Comparison of ENCODE assay signal across 15 cellular contexts in the genomic region with DNA sequence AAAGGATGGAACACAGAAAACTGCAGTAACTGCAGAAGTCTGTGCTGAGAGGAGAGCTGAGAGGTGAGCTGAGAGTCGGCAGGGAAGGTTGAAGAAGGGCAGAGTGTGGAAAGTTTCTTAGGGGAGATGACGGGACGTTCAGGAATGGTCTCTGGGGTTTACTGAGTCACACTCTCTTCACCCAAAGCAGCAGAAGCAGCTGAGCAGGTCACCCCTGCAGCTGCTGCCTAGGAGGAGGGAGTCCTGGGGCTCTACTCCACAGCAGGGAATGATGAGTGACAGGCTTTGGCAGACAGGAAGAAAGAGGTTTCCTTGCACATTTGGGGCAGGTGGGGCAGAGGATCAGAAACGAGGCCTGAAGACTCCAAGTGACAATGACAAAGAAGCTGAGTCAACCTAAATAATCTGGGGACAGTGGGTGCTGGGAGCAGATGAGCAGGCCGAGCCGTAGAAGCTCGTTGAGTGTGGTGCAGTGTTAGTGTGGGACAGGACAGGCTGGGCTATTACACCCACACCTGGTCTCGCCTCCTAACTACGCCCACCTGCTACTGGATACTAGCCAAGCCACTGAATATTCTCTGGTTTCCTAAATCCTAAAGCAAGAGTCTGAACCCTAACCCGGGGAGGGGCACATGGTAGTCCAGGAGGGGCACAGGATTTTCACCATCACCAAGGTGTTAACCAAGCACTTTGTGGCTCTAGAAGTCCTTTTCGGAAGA. TPM values are rescaled to one million over a fixed set of nuclear protein-coding genes. Genes with fewer than 3 reads are reported as not detected.
A peak's percentile ranks its signal among the peaks of the same experiment; 100 is the strongest.
DNase-seq lines count a peak whose midpoint lies in the region; FAIRE-seq and TF ChIP-seq lines count a peak whose summit lies in the region.
"Had no signal": no experiment of that assay in that cellular context is flagged by ENCODE, and none has a peak within 500 bp of the region (broad histone marks: within the 10 kb centered on the region; RNA-seq: fewer than 3 reads in every experiment).

No MANE protein-coding gene starts in this region.

- H3K4me3 ChIP-seq in bronchial epithelial cell (ENCODE audit: low read depth, low read length), result no peak overlapping the region
- no peak overlapping the region for H3K4me3 ChIP-seq in OCI-LY7 (ENCODE audit: low read depth, low read length, poor library complexity, severe bottlenecking)
- H3K4me3 ChIP-seq in Peyer's patch, result no peak overlapping the region
- H3K4me3 ChIP-seq: dorsolateral prefrontal cortex, gastrocnemius medialis, PC-9, right lobe of liver had no signal

- intact Hi-C loops in OCI-LY7 (cut with micrococcal nuclease; ENCODE audit: unreplicated experiment), result no loop called here

- no peak overlapping the region for H3K4me2 ChIP-seq in OCI-LY7 (ENCODE audit: low read length)
- H3K4me2 ChIP-seq: PC-9 had no signal

- no peak overlapping the region for H2AFZ ChIP-seq in OCI-LY7 (ENCODE audit: low read length)
- H2AFZ ChIP-seq: PC-9 had no signal

- TF ChIP-seq CTCF in C4-2B (conservative IDR thresholded peaks at IDR 0.05) (no peak), bronchial epithelial cell (IDR thresholded peaks at IDR 0.05; ENCODE audit: insufficient read depth, low read length, severe bottlenecking) (no peak), OCI-LY7 (conservative IDR thresholded peaks at IDR 0.05; ENCODE audit: low read length) (no peak), Peyer's patch (IDR thresholded peaks at IDR 0.05) (no peak)

- H4K20me1 ChIP-seq in OCI-LY7 (ENCODE audit: insufficient read depth, low read length), result no peaks in the 10 kb centered on the region

- H3K9me2 ChIP-seq in OCI-LY7 (ENCODE audit: insufficient read depth, low read length), result no peaks in the 10 kb centered on the region

- H3K27me3 ChIP-seq in bronchial epithelial cell (ENCODE audit: control insufficient read depth, insufficient read depth, low read length) (no peaks in the 10 kb centered on the region), Peyer's patch (no peaks in the 10 kb centered on the region)
- H3K27me3 ChIP-seq: dorsolateral prefrontal cortex, gastrocnemius medialis, right lobe of liver had no signal

- CTCF ChIA-PET in OCI-LY7 (lab: Charles Lee; ENCODE audit: unreplicated experiment), result interaction anchor here (0.7 kb wide), 1 partner anchor 39 kb away, joined by 3 read pairs; no protein-coding TSS in a partner anchor

- peak overlapping the region; percentile 55 for H3K27ac ChIP-seq in C4-2B
- no peak overlapping the region for H3K27ac ChIP-seq in OCI-LY7 (ENCODE audit: low read depth, low read length, poor library complexity, severe bottlenecking)
- H3K27ac ChIP-seq in Peyer's patch, result no peak overlapping the region
- H3K27ac ChIP-seq: dorsolateral prefrontal cortex, gastrocnemius medialis, PC-9, right lobe of liver had no signal

- DNase-seq in HT1080 (ENCODE audit: low read depth) (peak; percentile 87), bronchial epithelial cell (ENCODE audit: low read depth) (peak; percentile 46), non-pigmented ciliary epithelial cell (ENCODE audit: low read depth) (peak; percentile 63), OCI-LY7 (ENCODE audit: low spot score) (no peak), activated T-cell treated with anti-CD3 and anti-CD28 coated beads for 4 hours (no peak), Peyer's patch (no peak)
- DNase-seq: Caco-2, dorsolateral prefrontal cortex, gastrocnemius medialis, kidney glomerular epithelial cell, right lobe of liver, substantia nigra, T-helper 17 cell had no signal

- no peaks in the 10 kb centered on the region for H3K79me2 ChIP-seq in OCI-LY7 (ENCODE audit: insufficient read depth, low read depth, low read length)

- TF ChIP-seq POLR2A in Peyer's patch (IDR thresholded peaks at IDR 0.05), result no peak

- H3K4me1 ChIP-seq in OCI-LY7 (ENCODE audit: insufficient read depth, low read length, poor library complexity, severe bottlenecking), result no peaks in the 10 kb centered on the region
- H3K4me1 ChIP-seq in Peyer's patch, result no peaks in the 10 kb centered on the region
- H3K4me1 ChIP-seq: Caco-2, right lobe of liver had no signal

- no peaks in the 10 kb centered on the region for H3K9me3 ChIP-seq in OCI-LY7 (ENCODE audit: low read length)
- no peaks in the 10 kb centered on the region for H3K9me3 ChIP-seq in Peyer's patch
- H3K9me3 ChIP-seq: Caco-2, gastrocnemius medialis, right lobe of liver had no signal

- POLR2A ChIA-PET in OCI-LY7 (lab: Charles Lee), result no interaction called here

- no peak for FAIRE-seq in bronchial epithelial cell (lab: Jason Lieb, UNC)

- no TSS peak for BruUV-seq in OCI-LY7 (replicated peaks; lab: Mats Ljungman, UMichigan)

- H3K36me3 ChIP-seq in bronchial epithelial cell (ENCODE audit: control insufficient read depth, insufficient read depth, low read length), result no peaks in the 10 kb centered on the region
- H3K36me3 ChIP-seq in OCI-LY7 (ENCODE audit: insufficient read depth, low read length), result no peaks in the 10 kb centered on the region
- peaks cover 0 to 25% (median 0%) of the 10 kb centered on the region in 3 donors for H3K36me3 ChIP-seq in Peyer's patch
- H3K36me3 ChIP-seq: right lobe of liver had no signal

RNA-seq across cellular contexts. Expression of a gene that starts 24.9 kb away (rescaled TPM):
- total RNA-seq in HT1080 (2014; rRNA removed; shearing (Covaris generic)), result 4.0 and 5.7 TPM in 2 replicates
- polyA plus RNA-seq in HT1080 (2015; cell fraction: cytosol; rRNA removed), result 10.3 and 12.3 TPM in 2 replicates
- polyA plus RNA-seq in HT1080 (2015; cell fraction: nucleus; rRNA removed), result 9.4 and 12.1 TPM in 2 replicates
- total RNA-seq in bronchial epithelial cell (1.3 and 4.2 TPM in 2 replicates), OCI-LY7 (2022) (not detected in 2 replicates), Peyer's patch (100 to 1,000 TPM in 1 of 4 donors, 10 to 100 TPM in 3; 23.1 to 136 (median 97.8) TPM)
- not detected in 2 replicates for total RNA-seq in OCI-LY7 (2014; rRNA removed; shearing (Covaris generic))

Comparison
In these comparisons a context has a peak if more than half of its experiments do, and no peak if none do; other contexts are left out.
1. DNase-seq: peak in HT1080 (single experiment), bronchial epithelial cell (single experiment) and non-pigmented ciliary epithelial cell (single experiment); none in OCI-LY7 (single experiment), activated T-cell treated with anti-CD3 and anti-CD28 coated beads for 4 hours (single experiment) and Peyer's patch (0 of 3).